ENCODE assay signal across 15 cellular contexts in genomic region chr6:48378874-48379407, GRCh38.
DNase-seq lines count a peak whose midpoint lies in the region; ATAC-seq and TF ChIP-seq lines count a peak whose summit lies in the region.
"Had no signal": no experiment of that assay in that cellular context is flagged by ENCODE, and none has a peak within 500 bp of the region (broad histone marks: within the 10 kb centered on the region; RNA-seq: fewer than 3 reads in every experiment).

No MANE protein-coding gene starts in this region.

- no peaks in the 10 kb centered on the region for H3K79me1 ChIP-seq in mesendoderm (ENCODE audit: low read length)

- no peak overlapping the region for H4K8ac ChIP-seq in mesendoderm (ENCODE audit: low read depth, low read length)

- H3K23ac ChIP-seq in mesendoderm (ENCODE audit: low read length) = no peak overlapping the region

- H2BK120ac ChIP-seq in mesendoderm (ENCODE audit: low read depth, low read length) = no peak overlapping the region

- H3K9me3 ChIP-seq in lower lobe of right lung = no peaks in the 10 kb centered on the region
- H3K9me3 ChIP-seq: SJSA1 had no signal

- H3K27me3 ChIP-seq in lower lobe of right lung (ENCODE audit: low read depth) (no peaks in the 10 kb centered on the region), mesendoderm (ENCODE audit: insufficient read depth, low read length, poor library complexity) (no peaks in the 10 kb centered on the region)
- H3K27me3 ChIP-seq: SJSA1 had no signal

- no peaks in the 10 kb centered on the region for H3K79me2 ChIP-seq in mesendoderm (ENCODE audit: control insufficient read depth, insufficient read depth, low read length)

- no peak overlapping the region for H3K9ac ChIP-seq in mesendoderm (ENCODE audit: low read length)

- H3K18ac ChIP-seq in mesendoderm (ENCODE audit: low read length) = no peak overlapping the region

- H3K4me3 ChIP-seq in lower lobe of right lung (no peak overlapping the region), mesendoderm (ENCODE audit: low read length) (no peak overlapping the region)
- H3K4me3 ChIP-seq: SJSA1 had no signal

- H3K27ac ChIP-seq in lower lobe of right lung = no peak overlapping the region
- H3K27ac ChIP-seq in mesendoderm (ENCODE audit: low read depth, low read length) = no peak overlapping the region
- H3K27ac ChIP-seq: SJSA1 had no signal

- H3K4me1 ChIP-seq in lower lobe of right lung (no peaks in the 10 kb centered on the region), mesendoderm (ENCODE audit: control insufficient read depth, low read depth, low read length) (no peaks in the 10 kb centered on the region)
- H3K4me1 ChIP-seq: SJSA1 had no signal

- intact Hi-C loops in left colon (cut with DNase I, micrococcal nuclease) = no loop called here
- intact Hi-C loops in lower lobe of right lung (cut with DNase I) = no loop called here

- H2AK5ac ChIP-seq in mesendoderm (ENCODE audit: low read length) = no peak overlapping the region

- ATAC-seq in left colon (peak; percentile 80), lower lobe of right lung (no peak)

- H3K56ac ChIP-seq in mesendoderm (ENCODE audit: low read length) = no peak overlapping the region

- no peak overlapping the region for H2BK15ac ChIP-seq in mesendoderm (replicated peaks; ENCODE audit: low read depth)

- no peak overlapping the region for H2BK5ac ChIP-seq in mesendoderm (ENCODE audit: low read length)

- no peak overlapping the region for H3K4ac ChIP-seq in mesendoderm (ENCODE audit: low read depth, low read length)

- no peak for TF ChIP-seq CTCF in lower lobe of right lung (IDR thresholded peaks at IDR 0.05)

- DNase-seq in HT-29 (ENCODE audit: low spot score) (peak; percentile 29), NCI-H146 (lab: John Stamatoyannopoulos, UW) (peak; percentile 68), NCI-H69 (lab: John Stamatoyannopoulos, UW) (peak; percentile 70), left colon (no peak), lower lobe of right lung (no peak), mesendoderm (no peak)
- DNase-seq in stimulated activated CD8-positive, alpha-beta memory T cell treated with anti-CD3 and anti-CD28 coated beads, Interleukin-4, amount 100 ng/mL, for 48 hours = no peak
- DNase-seq: CD4-positive, alpha-beta T cell; H7; IMR-90; Kasumi-1; MV-4-11; NCI-H2227 treated with DMSO at 0.1 percent for 48 hours; SW 1271 had no signal

- no peak overlapping the region for H4K5ac ChIP-seq in mesendoderm (ENCODE audit: low read length)

- H3K36me3 ChIP-seq in lower lobe of right lung (no peaks in the 10 kb centered on the region), mesendoderm (ENCODE audit: control insufficient read depth, insufficient read depth, low read length) (no peaks in the 10 kb centered on the region)
- H3K36me3 ChIP-seq: SJSA1 had no signal

- H3K4me2 ChIP-seq in mesendoderm (ENCODE audit: low read length) = no peak overlapping the region

Comparison
In these comparisons a context has a peak if more than half of its experiments do, and no peak if none do; other contexts are left out.
1. DNase-seq: peak in HT-29 (single experiment), NCI-H146 (single experiment) and NCI-H69 (single experiment); none in left colon (0 of 2), stimulated activated CD8-positive, alpha-beta memory T cell treated with anti-CD3 and anti-CD28 coated beads, Interleukin-4, amount 100 ng/mL, for 48 hours (single experiment), lower lobe of right lung (single experiment) and mesendoderm (single experiment).